26 cellular contexts compared by ENCODE assay signal in the genomic region with DNA sequence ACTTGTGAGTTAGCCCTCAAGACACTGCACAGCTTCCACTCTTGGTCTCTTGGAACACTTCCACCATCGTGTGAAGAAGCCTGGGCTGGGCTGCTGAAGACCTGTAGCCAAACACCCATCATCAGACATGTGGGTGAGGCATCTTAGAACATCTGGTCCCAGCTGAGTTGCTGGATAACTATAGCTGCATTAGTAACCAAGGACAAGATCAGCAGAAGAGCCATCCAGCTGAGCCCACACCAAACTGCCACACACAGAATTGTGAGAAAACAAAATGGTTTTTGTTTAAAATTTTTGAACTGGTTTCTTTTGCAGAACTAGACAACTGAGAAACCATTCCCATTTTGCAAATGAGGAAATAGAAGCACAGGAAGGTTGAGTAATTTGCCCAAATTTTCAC.
"Had no signal": no experiment of that assay in that cellular context is flagged by ENCODE, and none has a peak within 500 bp of the region (broad histone marks: within the 10 kb centered on the region; RNA-seq: fewer than 3 reads in every experiment).

No MANE protein-coding gene starts in this region.

- ATAC-seq: natural killer cell; right lobe of liver; stimulated activated memory B cell treated with anti-CD40 and anti-IgM and Interleukin-4, amounts not matched to agents 10 μg/mL and 1 μg/mL and 100 μg/mL, for 72 hours; stimulated activated naive CD8-positive, alpha-beta T cell treated with anti-CD3 and anti-CD28 coated beads, Interleukin-15, amount 100 ng/mL, for 72 hours had no signal

- H3K36me3 Mint-ChIP-seq: mesothelial cell of epicardium; natural killer cell; neural progenitor cell; stimulated activated memory B cell treated with anti-CD40 and anti-IgM and Interleukin-4, amounts not matched to agents 10 μg/mL and 1 μg/mL and 100 μg/mL, for 72 hours had no signal

- H3K27ac Mint-ChIP-seq: mesothelial cell of epicardium; naive B cell; natural killer cell; nephron progenitor cell; neural progenitor cell; progenitor cell of endocrine pancreas; stimulated activated memory B cell treated with anti-CD40 and anti-IgM and Interleukin-4, amounts not matched to agents 10 μg/mL and 1 μg/mL and 100 μg/mL, for 72 hours; stimulated activated naive CD8-positive, alpha-beta T cell treated with anti-CD3 and anti-CD28 coated beads, Interleukin-15, amount 100 ng/mL, for 72 hours had no signal

- H3K36me3 ChIP-seq: left ventricle myocardium inferior, neural progenitor cell, neutrophil, right atrium auricular region, right lobe of liver, transverse colon, upper lobe of left lung had no signal

- H3K4me3 ChIP-seq: left ventricle myocardium inferior, lung, neural progenitor cell, right atrium auricular region, right lobe of liver, smooth muscle cell, transverse colon, upper lobe of left lung had no signal

- DNase-seq: islet precursor cell; left ventricle myocardium inferior; mesendoderm; naive B cell; natural killer cell; nephron progenitor cell; occipital lobe; stimulated activated CD4-positive, alpha-beta T cell treated with anti-CD3 and anti-CD28 coated beads, Interleukin-1b, Interleukin-23, amount 100 ng/mL, for 48 hours; stimulated activated CD4-positive, alpha-beta T cell treated with anti-CD3 and anti-CD28 coated beads, Interleukin-2, amount 100 ng/mL, for 48 hours; stimulated activated CD4-positive, alpha-beta T cell treated with anti-CD3 and anti-CD28 coated beads, Interleukin-4, amount 100 ng/mL, for 4 hours; stimulated activated CD8-positive, alpha-beta memory T cell treated with anti-CD3 and anti-CD28 coated beads, Interleukin-4, amount 100 ng/mL, for 48 hours; stimulated activated naive CD4-positive, alpha-beta T cell treated with Interleukin-2 at 50 U/mL for 16 hours; stimulated activated naive CD8-positive, alpha-beta T cell treated with anti-CD3 and anti-CD28 coated beads, Interleukin-15, amount 100 ng/mL, for 72 hours; substantia nigra; transverse colon; upper lobe of left lung had no signal

- H3K27me3 ChIP-seq: right lobe of liver had no signal

- H3K27ac ChIP-seq: left ventricle myocardium inferior, neural progenitor cell, neutrophil, parathyroid adenoma, right atrium auricular region, right lobe of liver, transverse colon, upper lobe of left lung had no signal

- H3K4me2 ChIP-seq: neural progenitor cell, smooth muscle cell had no signal

- H3K4me3 Mint-ChIP-seq: mesothelial cell of epicardium; naive B cell; natural killer cell; nephron progenitor cell; neural progenitor cell; stimulated activated memory B cell treated with anti-CD40 and anti-IgM and Interleukin-4, amounts not matched to agents 10 μg/mL and 1 μg/mL and 100 μg/mL, for 72 hours; stimulated activated naive CD8-positive, alpha-beta T cell treated with anti-CD3 and anti-CD28 coated beads, Interleukin-15, amount 100 ng/mL, for 72 hours had no signal

- H2AFZ ChIP-seq: neural progenitor cell, parathyroid adenoma had no signal

- H3K4me1 ChIP-seq: neural progenitor cell, parathyroid adenoma had no signal

- H3K79me2 ChIP-seq: parathyroid adenoma had no signal

- H3K9me3 Mint-ChIP-seq: natural killer cell, neural progenitor cell had no signal

- H3K9me3 ChIP-seq: neutrophil, right lobe of liver had no signal
